In genomic region chr17:57490446-57490845, GRCh38 we compare ENCODE assay signal across 21 cellular contexts.
"Had no signal": no experiment of that assay in that cellular context is flagged by ENCODE, and none has a peak within 500 bp of the region (broad histone marks: within the 10 kb centered on the region; RNA-seq: fewer than 3 reads in every experiment).

No MANE protein-coding gene starts in this region.

- H3K27me3 Mint-ChIP-seq: activated CD4-positive, alpha-beta T cell treated with anti-CD3 and anti-CD28 coated beads, Interleukin-2, amount 10 ng/mL, durations not matched to agents 7 days and 5 days; central memory CD8-positive, alpha-beta T cell; T-cell had no signal

- H3K27me3 ChIP-seq: body of pancreas, neutrophil, pancreas, transverse colon, uterus had no signal

- H3K9me3 ChIP-seq: body of pancreas, neutrophil, pancreas, transverse colon, uterus had no signal

- ATAC-seq: activated CD4-positive, CD25-positive, alpha-beta regulatory T cell treated with anti-CD3 and anti-CD28 coated beads, Interleukin-2, amount 50 U/mL, for 24 hours; body of pancreas; natural killer cell; pancreas; SK-N-SH treated with all-trans-retinoic acid at 6 μM for 48 hours; stimulated activated naive CD8-positive, alpha-beta T cell treated with anti-CD3 and anti-CD28 coated beads, Interleukin-15, Interleukin-2, amounts not matched to agents 100 U/mL and 50 U/mL, for 24 hours; T-cell had no signal

- H3K27ac ChIP-seq: body of pancreas, neutrophil, pancreas, transverse colon, uterus had no signal

- H3K36me3 ChIP-seq: neutrophil, pancreas, transverse colon, uterus had no signal

- H3K4me3 Mint-ChIP-seq: activated CD4-positive, alpha-beta T cell treated with anti-CD3 and anti-CD28 coated beads, Interleukin-2, amount 10 ng/mL, durations not matched to agents 7 days and 5 days; central memory CD8-positive, alpha-beta T cell; immature natural killer cell; natural killer cell; T-cell had no signal

- H3K4me1 ChIP-seq: body of pancreas, pancreas, uterus had no signal

- H3K27ac Mint-ChIP-seq: activated CD4-positive, alpha-beta T cell treated with anti-CD3 and anti-CD28 coated beads, Interleukin-2, amount 10 ng/mL, durations not matched to agents 7 days and 5 days; immature natural killer cell; natural killer cell; T-cell had no signal

- H3K36me3 Mint-ChIP-seq: natural killer cell had no signal

- DNase-seq: activated CD4-positive, alpha-beta T cell treated with anti-CD3 and anti-CD28 coated beads, Interleukin-2, amount 10 ng/mL, durations not matched to agents 7 days and 5 days; activated CD8-positive, alpha-beta memory T cell treated with anti-CD3 and anti-CD28 coated beads for 24 hours; activated CD8-positive, alpha-beta memory T cell treated with anti-CD3 and anti-CD28 coated beads, Interleukin-2, amount 50 U/mL, for 48 hours; activated naive CD4-positive, alpha-beta T cell treated with Interleukin-2 at 50 U/mL for 16 hours; body of pancreas; cortex of kidney; immature natural killer cell; kidney glomerular epithelial cell; mesendoderm; natural killer cell; pancreas; retina; stimulated activated CD4-positive, alpha-beta T cell treated with anti-CD3 and anti-CD28 coated beads, Interleukin-2, amount 100 ng/mL, for 24 hours; stimulated activated naive CD8-positive, alpha-beta T cell treated with anti-CD3 and anti-CD28 coated beads, Interleukin-15, Interleukin-2, amounts not matched to agents 100 U/mL and 50 U/mL, for 24 hours; T-cell; transverse colon; uterus had no signal

- H3K9me3 Mint-ChIP-seq: activated CD4-positive, alpha-beta T cell treated with anti-CD3 and anti-CD28 coated beads, Interleukin-2, amount 10 ng/mL, durations not matched to agents 7 days and 5 days; central memory CD8-positive, alpha-beta T cell; immature natural killer cell; natural killer cell; T-cell had no signal

- H3K4me3 ChIP-seq: body of pancreas, pancreas, transverse colon, uterus had no signal
